In genomic region chr10:88041243-88042161, GRCh38 we compare ENCODE assay signal across 1 cellular context.
TF ChIP-seq lines count a peak whose summit lies in the region.

No MANE protein-coding gene starts in this region.

TF ChIP-seq in IMR-90, 13 proteins besides CTCF, POLR2A, EP300 and RAD21:
- TF ChIP-seq NFE2L2 (IDR thresholded peaks at IDR 0.05; ENCODE audit: low read depth, low read length) = no peak
- no peak for TF ChIP-seq RFX5 (IDR thresholded peaks at IDR 0.05; ENCODE audit: low read depth, low read length)
- no peak for TF ChIP-seq SMC3 (IDR thresholded peaks at IDR 0.05; ENCODE audit: low read depth, low read length)
- TF ChIP-seq, protein P1, sequence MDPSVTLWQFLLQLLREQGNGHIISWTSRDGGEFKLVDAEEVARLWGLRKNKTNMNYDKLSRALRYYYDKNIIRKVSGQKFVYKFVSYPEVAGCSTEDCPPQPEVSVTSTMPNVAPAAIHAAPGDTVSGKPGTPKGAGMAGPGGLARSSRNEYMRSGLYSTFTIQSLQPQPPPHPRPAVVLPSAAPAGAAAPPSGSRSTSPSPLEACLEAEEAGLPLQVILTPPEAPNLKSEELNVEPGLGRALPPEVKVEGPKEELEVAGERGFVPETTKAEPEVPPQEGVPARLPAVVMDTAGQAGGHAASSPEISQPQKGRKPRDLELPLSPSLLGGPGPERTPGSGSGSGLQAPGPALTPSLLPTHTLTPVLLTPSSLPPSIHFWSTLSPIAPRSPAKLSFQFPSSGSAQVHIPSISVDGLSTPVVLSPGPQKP (IDR thresholded peaks at IDR 0.05; ENCODE audit: borderline replicate concordance, low read depth, low read length) = no peak
- TF ChIP-seq MAZ (IDR thresholded peaks at IDR 0.05; ENCODE audit: borderline replicate concordance, low read depth, low read length) = no peak
- TF ChIP-seq MXI1 (IDR thresholded peaks at IDR 0.05; ENCODE audit: borderline replicate concordance, low read depth, low read length) = no peak
- no peak for TF ChIP-seq CEBPB (IDR thresholded peaks at IDR 0.05; ENCODE audit: low read depth, low read length)
- TF ChIP-seq, protein P2, sequence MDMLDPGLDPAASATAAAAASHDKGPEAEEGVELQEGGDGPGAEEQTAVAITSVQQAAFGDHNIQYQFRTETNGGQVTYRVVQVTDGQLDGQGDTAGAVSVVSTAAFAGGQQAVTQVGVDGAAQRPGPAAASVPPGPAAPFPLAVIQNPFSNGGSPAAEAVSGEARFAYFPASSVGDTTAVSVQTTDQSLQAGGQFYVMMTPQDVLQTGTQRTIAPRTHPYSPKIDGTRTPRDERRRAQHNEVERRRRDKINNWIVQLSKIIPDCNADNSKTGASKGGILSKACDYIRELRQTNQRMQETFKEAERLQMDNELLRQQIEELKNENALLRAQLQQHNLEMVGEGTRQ (IDR thresholded peaks at IDR 0.05; ENCODE audit: low read depth, low read length) = no peak
- no peak for TF ChIP-seq CHD1 (IDR thresholded peaks at IDR 0.05; ENCODE audit: low read depth, low read length)
- TF ChIP-seq MAFK (IDR thresholded peaks at IDR 0.05; ENCODE audit: low read depth, low read length) = no peak
- TF ChIP-seq FOS (IDR thresholded peaks at IDR 0.05; ENCODE audit: low read depth, low read length) = no peak
